Comparison of ENCODE assay signal across 17 cellular contexts in the genomic region with DNA sequence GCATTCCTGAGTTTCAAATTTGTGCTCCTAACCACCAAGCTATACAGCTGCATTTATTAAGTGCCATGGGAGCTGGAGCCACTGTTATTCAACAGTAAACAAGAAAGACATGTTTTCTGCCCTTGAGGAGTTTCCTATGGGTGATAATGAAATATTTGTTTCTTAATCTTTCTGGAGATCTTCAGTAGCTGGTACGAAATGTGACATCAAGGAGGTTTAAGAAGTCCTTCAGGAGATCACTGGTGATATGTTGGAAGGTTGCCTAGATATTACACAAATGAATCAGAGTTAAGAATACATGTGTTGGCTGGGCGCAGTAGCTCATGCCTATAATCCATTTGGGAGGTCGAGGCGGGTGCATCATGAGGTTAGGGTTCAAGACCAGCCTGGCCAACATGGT. TPM values are rescaled to one million over a fixed set of nuclear protein-coding genes. Genes with fewer than 3 reads are reported as not detected.
DNase-seq lines count a peak whose midpoint lies in the region; TF ChIP-seq lines count a peak whose summit lies in the region.
"Had no signal": no experiment of that assay in that cellular context is flagged by ENCODE, and none has a peak within 500 bp of the region (broad histone marks: within the 10 kb centered on the region; RNA-seq: fewer than 3 reads in every experiment).

No MANE protein-coding gene starts in this region.

- DNase-seq in LNCaP clone FGC (ENCODE audit: low read depth) (peak; percentile 96), dermis blood vessel endothelial cell (peak; percentile 13), myocyte (ENCODE audit: low read depth) (peak; percentile 47), amniotic stem cell (lab: John Stamatoyannopoulos, UW) (no peak), middle frontal gyrus (ENCODE audit: extremely low spot score, low spot score) (no peak), cerebellar nuclear complex (lab: John Stamatoyannopoulos, UW) (no peak)
- no peak for DNase-seq in stimulated activated naive CD4-positive, alpha-beta T cell treated with Interleukin-2 at 50 U/mL for 16 hours (lab: John Stamatoyannopoulos, UW)
- DNase-seq: activated CD4-positive, alpha-beta memory T cell treated with anti-CD3 and anti-CD28 coated beads for 36 hours; activated naive CD8-positive, alpha-beta T cell treated with anti-CD3 and anti-CD28 coated beads for 36 hours; activated T-cell treated with anti-CD3 and anti-CD28 coated beads, Interleukin-2, amount 50 U/mL, for 72 hours; heart left ventricle; midbrain; MM.1S; NCI-H187 treated with DMSO at 0.1 percent for 48 hours; NCI-H526; right cardiac atrium had no signal

- no peak overlapping the region for H3K4me3 ChIP-seq in LNCaP clone FGC (ENCODE audit: low read depth, low read length)
- H3K4me3 ChIP-seq: heart left ventricle had no signal

- peak overlapping the region; percentile 75 for H3K27ac ChIP-seq in C4-2B
- H3K27ac ChIP-seq: heart left ventricle had no signal

- TF ChIP-seq CTCF in C4-2B (conservative IDR thresholded peaks at IDR 0.05), result no peak
- TF ChIP-seq CTCF in LNCaP clone FGC (IDR thresholded peaks at IDR 0.05; ENCODE audit: control insufficient read depth, extremely low read depth, insufficient read depth), result no peak

RNA-seq across cellular contexts. Expression of a gene that starts 14.9 kb away (rescaled TPM):
- 36.8 and 40.3 TPM in 2 replicates for total RNA-seq in dermis blood vessel endothelial cell
- 42.3 and 48.0 TPM in 2 replicates for total RNA-seq in myocyte
- polyA plus RNA-seq in myocyte (2012), result 18.9 TPM

Comparison
In these comparisons a context has a peak if more than half of its experiments do, and no peak if none do; other contexts are left out.
1. DNase-seq: peak in LNCaP clone FGC (single experiment), dermis blood vessel endothelial cell (single experiment) and myocyte (single experiment); none in amniotic stem cell (single experiment), middle frontal gyrus (single experiment), stimulated activated naive CD4-positive, alpha-beta T cell treated with Interleukin-2 at 50 U/mL for 16 hours (single experiment) and cerebellar nuclear complex (0 of 2).